ENCODE assay signal across 5 cellular contexts in the genomic region with DNA sequence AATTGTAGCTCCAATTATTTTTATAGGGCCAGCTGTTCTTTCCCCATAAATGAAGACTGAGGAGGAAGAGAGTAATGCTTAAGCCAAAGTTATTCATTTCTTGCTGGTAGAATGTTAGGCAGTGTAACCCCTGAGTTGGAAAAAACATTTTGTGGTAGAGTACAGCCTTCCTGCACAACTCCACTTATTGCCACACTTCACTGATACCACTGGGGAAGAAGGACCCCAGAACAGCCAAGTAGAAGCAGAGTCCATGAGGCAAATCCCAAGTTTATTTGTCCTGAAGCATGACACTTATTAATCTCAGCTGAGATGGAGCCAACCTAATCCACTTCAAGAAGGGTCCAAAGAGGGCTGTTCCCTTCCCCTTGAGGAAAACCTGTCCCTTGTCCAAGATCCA.
"Had no signal": no experiment of that assay in that cellular context is flagged by ENCODE, and none has a peak within 500 bp of the region (broad histone marks: within the 10 kb centered on the region; RNA-seq: fewer than 3 reads in every experiment).

No MANE protein-coding gene starts in this region.

- H3K4me3 ChIP-seq: GM23338, K562 had no signal

- H3K9me3 Mint-ChIP-seq: GM23338, H9 had no signal

- ATAC-seq: GM23338, K562 had no signal

- DNase-seq: H9, HCEC 1CT, IMR-90 had no signal

- H3K27ac Mint-ChIP-seq: GM23338, H9 had no signal

- H3K4me3 Mint-ChIP-seq: GM23338, H9 had no signal
